12 cellular contexts compared by ENCODE assay signal in the genomic region with DNA sequence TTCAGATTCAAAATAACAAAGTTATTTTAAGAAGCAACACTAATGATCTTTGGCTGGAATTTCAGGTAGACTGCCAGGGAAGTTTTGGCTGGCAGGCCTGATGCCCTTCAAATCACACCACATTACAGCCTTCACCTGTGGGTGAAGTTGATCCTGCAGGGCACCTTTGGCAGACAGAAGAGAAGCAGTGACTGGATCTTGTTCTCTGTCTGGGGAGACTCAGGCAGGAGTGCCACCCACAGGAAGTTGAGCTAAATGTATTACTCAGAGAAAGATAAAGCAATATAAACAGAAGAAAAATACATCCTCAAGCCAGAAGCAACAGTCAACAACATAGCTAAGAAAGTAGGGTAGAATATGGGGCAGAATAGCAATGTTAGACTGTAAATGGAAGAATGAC. TPM values are rescaled to one million over a fixed set of nuclear protein-coding genes. Genes with fewer than 3 reads are reported as not detected.
A peak's percentile ranks its signal among the peaks of the same experiment; 100 is the strongest.
DNase-seq lines count a peak whose midpoint lies in the region; ATAC-seq, FAIRE-seq and TF ChIP-seq lines count a peak whose summit lies in the region.
"Had no signal": no experiment of that assay in that cellular context is flagged by ENCODE, and none has a peak within 500 bp of the region (broad histone marks: within the 10 kb centered on the region; RNA-seq: fewer than 3 reads in every experiment).

No MANE protein-coding gene starts in this region.

- CTCF ChIA-PET in OCI-LY7 (lab: Charles Lee; ENCODE audit: unreplicated experiment) = interaction anchor here (0.6 kb wide), 1 partner anchor 70 kb away, joined by 3 read pairs; no protein-coding TSS in a partner anchor

- no peak overlapping the region for H2AFZ ChIP-seq in OCI-LY7 (ENCODE audit: low read length)

- H3K4me1 ChIP-seq in left ventricle myocardium inferior (no peaks in the 10 kb centered on the region), OCI-LY7 (ENCODE audit: insufficient read depth, low read length, poor library complexity, severe bottlenecking) (no peaks in the 10 kb centered on the region)

- no peak for FAIRE-seq in urothelium cell line (lab: Jason Lieb, UNC)

- no peaks in the 10 kb centered on the region for H3K79me2 ChIP-seq in OCI-LY7 (ENCODE audit: insufficient read depth, low read depth, low read length)

- H3K36me3 ChIP-seq in left ventricle myocardium inferior (no peaks in the 10 kb centered on the region), OCI-LY7 (ENCODE audit: insufficient read depth, low read length) (no peaks in the 10 kb centered on the region)

- POLR2A ChIA-PET in OCI-LY7 (lab: Charles Lee) = interaction anchor here (1.2 kb wide), 1 partner anchor 38 kb away, joined by 3 read pairs; no protein-coding TSS in a partner anchor

- no peaks in the 10 kb centered on the region for H3K9me3 ChIP-seq in left ventricle myocardium inferior (replicated peaks)
- no peaks in the 10 kb centered on the region for H3K9me3 ChIP-seq in OCI-LY7 (ENCODE audit: low read length)

- no peak overlapping the region for H3K4me2 ChIP-seq in OCI-LY7 (ENCODE audit: low read length)

- ATAC-seq in Right ventricle myocardium superior (ENCODE audit: poor library complexity) = no peak

- no peak overlapping the region for H3K27ac ChIP-seq in left ventricle myocardium inferior (replicated peaks)
- no peak overlapping the region for H3K27ac ChIP-seq in OCI-LY7 (ENCODE audit: low read depth, low read length, poor library complexity, severe bottlenecking)
- H3K27ac ChIP-seq in epithelial cell of prostate = no peak overlapping the region
- H3K27ac ChIP-seq: SK-N-MC had no signal

- H3K9me2 ChIP-seq in OCI-LY7 (ENCODE audit: insufficient read depth, low read length) = no peaks in the 10 kb centered on the region

- BruUV-seq in OCI-LY7 (replicated peaks; lab: Mats Ljungman, UMichigan) = no TSS peak

- H3K4me3 ChIP-seq in left ventricle myocardium inferior = no peak overlapping the region
- no peak overlapping the region for H3K4me3 ChIP-seq in OCI-LY7 (ENCODE audit: low read depth, low read length, poor library complexity, severe bottlenecking)
- H3K4me3 ChIP-seq: SK-N-MC had no signal

- no peaks in the 10 kb centered on the region for H4K20me1 ChIP-seq in OCI-LY7 (ENCODE audit: insufficient read depth, low read length)

- no peak for DNase-seq in left ventricle myocardium inferior
- DNase-seq in Right ventricle myocardium superior = no peak
- peak; percentile 8 for DNase-seq in OCI-LY7 (ENCODE audit: low spot score)
- DNase-seq in epithelial cell of prostate (ENCODE audit: low read depth, low spot score) = peak; percentile 26
- DNase-seq in urothelium cell line (ENCODE audit: low spot score) = peak; percentile 33
- no peak for DNase-seq in inferior parietal cortex (ENCODE audit: extremely low spot score)
- DNase-seq in NCI-H774 (lab: John Stamatoyannopoulos, UW) = no peak
- DNase-seq in occipital lobe (lab: John Stamatoyannopoulos, UW) = no peak
- DNase-seq: DMS79 treated with DMSO at 0.1 percent for 48 hours, foreskin melanocyte, nephron progenitor cell had no signal

- intact Hi-C loops in left ventricle myocardium inferior (cut with micrococcal nuclease) (no loop called here), Right ventricle myocardium superior (cut with DNase I) (no loop called here), OCI-LY7 (cut with micrococcal nuclease; ENCODE audit: unreplicated experiment) (no loop called here)

- TF ChIP-seq CTCF in left ventricle myocardium inferior (IDR thresholded peaks at IDR 0.05; ENCODE audit: borderline replicate concordance) = peak; percentile 16
- peak; percentile 47 for TF ChIP-seq CTCF in OCI-LY7 (conservative IDR thresholded peaks at IDR 0.05; ENCODE audit: low read length)

- H3K27me3 ChIP-seq in left ventricle myocardium inferior (ENCODE audit: low read depth) = no peaks in the 10 kb centered on the region

RNA-seq across cellular contexts. Expression of a gene that starts 12.8 kb away (rescaled TPM):
- not detected for total RNA-seq in left ventricle myocardium inferior
- not detected for total RNA-seq in Right ventricle myocardium superior
- total RNA-seq in OCI-LY7 (2014; rRNA removed; shearing (Covaris generic)) = 0.63 and 4.1 TPM in 2 replicates
- 3.7 and 4.3 TPM in 2 replicates for total RNA-seq in OCI-LY7 (2022)
- total RNA-seq in occipital lobe = 1.1 TPM

RNA-seq across cellular contexts. Expression of a gene that starts 56.3 kb away (rescaled TPM):
- total RNA-seq in left ventricle myocardium inferior (1.2 TPM), Right ventricle myocardium superior (0.91 TPM), OCI-LY7 (2022) (0.06 and 0.07 TPM in 2 replicates), occipital lobe (1.6 TPM)
- total RNA-seq in OCI-LY7 (2014; rRNA removed; shearing (Covaris generic)) = not detected in 2 replicates

Comparison
In these comparisons a context has a peak if more than half of its experiments do, and no peak if none do; other contexts are left out.
1. DNase-seq: peak in OCI-LY7 (single experiment), epithelial cell of prostate (single experiment) and urothelium cell line (single experiment); none in left ventricle myocardium inferior (single experiment), Right ventricle myocardium superior (single experiment), inferior parietal cortex (single experiment), NCI-H774 (single experiment) and occipital lobe (single experiment).